8 cellular contexts compared by ENCODE assay signal in genomic region chr4:1309261-1310010, GRCh38.
DNase-seq lines count a peak whose midpoint lies in the region; ATAC-seq lines count a peak whose summit lies in the region.

No MANE protein-coding gene starts in this region.

- H3K9me3 ChIP-seq in muscle layer of duodenum (ENCODE audit: control insufficient read depth in 1 of 2, low read length in 2 of 2) = no peaks in the 10 kb centered on the region

- no peaks in the 10 kb centered on the region for H3K27me3 ChIP-seq in muscle layer of duodenum (ENCODE audit: low read depth, low read length)

- peak overlapping the region; percentile 71 for H3K27ac ChIP-seq in muscle layer of duodenum (ENCODE audit: low read length)

- H3K4me1 ChIP-seq in muscle layer of duodenum (ENCODE audit: control insufficient read depth in 1 of 2, insufficient read depth in 2 of 2, low read length in 2 of 2) = peaks cover 14 to 37% of the 10 kb centered on the region in 2 donors

- ATAC-seq in GM19372 (IDR thresholded peaks at IDR 0.05; ENCODE audit: low read depth, unreplicated experiment) = peak; percentile 77

- DNase-seq in NCI-H2227 treated with DMSO at 0.1 percent for 48 hours (lab: John Stamatoyannopoulos, UW) (peak; percentile 55), activated gamma-delta T cell (lab: John Stamatoyannopoulos, UW) (peak; percentile 51), fibroblast of peridontal ligament (ENCODE audit: extremely low read depth) (peak; percentile 89), RPMI8226 (no peak), UCSD-AML1 (lab: John Stamatoyannopoulos, UW; ENCODE audit: unreplicated experiment) (no peak)
- peak; percentile 14 to 55 for DNase-seq in stimulated activated CD8-positive, alpha-beta memory T cell treated with anti-CD3 and anti-CD28 coated beads, Interleukin-7, amount 100 ng/mL, for 4 hours (ENCODE audit: low read depth in 2 of 2)

- peak overlapping the region; percentile 59 to 70 for H3K4me3 ChIP-seq in muscle layer of duodenum (ENCODE audit: low read depth in 1 of 2, low read length in 2 of 2)

- peaks cover 14 to 23% of the 10 kb centered on the region in 2 donors for H3K36me3 ChIP-seq in muscle layer of duodenum (ENCODE audit: control insufficient read depth in 1 of 2, insufficient read depth in 2 of 2, low read length in 2 of 2)

Comparison
In these comparisons a context has a peak if more than half of its experiments do, and no peak if none do; other contexts are left out.
1. DNase-seq: peak in NCI-H2227 treated with DMSO at 0.1 percent for 48 hours (single experiment), activated gamma-delta T cell (single experiment), fibroblast of peridontal ligament (single experiment) and stimulated activated CD8-positive, alpha-beta memory T cell treated with anti-CD3 and anti-CD28 coated beads, Interleukin-7, amount 100 ng/mL, for 4 hours (2 of 2); none in RPMI8226 (single experiment) and UCSD-AML1 (single experiment).